In genomic region chr22:44685384-44686056, GRCh38 we compare ENCODE assay signal across 8 cellular contexts. TPM values are rescaled to one million over a fixed set of nuclear protein-coding genes. Genes with fewer than 3 reads are reported as not detected.
A peak's percentile ranks its signal among the peaks of the same experiment; 100 is the strongest.
DNase-seq lines count a peak whose midpoint lies in the region; ATAC-seq and TF ChIP-seq lines count a peak whose summit lies in the region.
"Had no signal": no experiment of that assay in that cellular context is flagged by ENCODE, and none has a peak within 500 bp of the region (broad histone marks: within the 10 kb centered on the region; RNA-seq: fewer than 3 reads in every experiment).

No MANE protein-coding gene starts in this region.

- intact Hi-C loops in body of pancreas (cut with DNase I): no loop called here

- no peak overlapping the region for H3K27ac ChIP-seq in body of pancreas
- peak overlapping the region; percentile 66 for H3K27ac ChIP-seq in mesodermal cell (ENCODE audit: low read depth, low read length, severe bottlenecking)
- H3K27ac ChIP-seq in substantia nigra (ENCODE audit: low read depth, low read length, poor library complexity, severe bottlenecking): no peak overlapping the region
- H3K27ac ChIP-seq: gastrocnemius medialis had no signal

- WGBS in body of pancreas, 2 donors: 47 to 68% methylated on average over 9 of the region's 11 CpGs
- WGBS in mesodermal cell (ENCODE audit: insufficient coverage in 2 of 2), 2 experiments: 68 to 77% methylated on average over 6 to 11 of the region's 11 CpGs

- no peak for TF ChIP-seq POLR2A in body of pancreas (IDR thresholded peaks at IDR 0.05)

- TF ChIP-seq CTCF in body of pancreas (IDR thresholded peaks at IDR 0.05): no peak

- no peak overlapping the region for H3K4me3 ChIP-seq in body of pancreas
- H3K4me3 ChIP-seq in mesodermal cell (ENCODE audit: extremely low read depth, insufficient read depth, low read length, poor library complexity, severe bottlenecking): no peak overlapping the region
- H3K4me3 ChIP-seq: gastrocnemius medialis had no signal

- no peaks in the 10 kb centered on the region for H3K9me3 ChIP-seq in body of pancreas
- H3K9me3 ChIP-seq in mesodermal cell (ENCODE audit: control insufficient read depth, low read length): no peaks in the 10 kb centered on the region
- H3K9me3 ChIP-seq: gastrocnemius medialis had no signal

- H3K4me1 ChIP-seq in body of pancreas: peaks cover 10% of the 10 kb centered on the region
- peaks cover 37% of the 10 kb centered on the region for H3K4me1 ChIP-seq in mesodermal cell (ENCODE audit: control insufficient read depth, insufficient read depth, low read length, poor library complexity, severe bottlenecking)

- H3K36me3 ChIP-seq in body of pancreas (replicated peaks in 1 of 2; ENCODE audit: insufficient read depth in 1 of 2, low read depth in 2 of 2): no peaks in the 10 kb centered on the region
- no peaks in the 10 kb centered on the region for H3K36me3 ChIP-seq in mesodermal cell (ENCODE audit: control insufficient read depth, insufficient read depth, low read length)
- H3K36me3 ChIP-seq: gastrocnemius medialis had no signal

- H3K27me3 ChIP-seq in body of pancreas: no peaks in the 10 kb centered on the region
- H3K27me3 ChIP-seq: gastrocnemius medialis had no signal

- ATAC-seq in GM18868 (IDR thresholded peaks at IDR 0.05; ENCODE audit: unreplicated experiment): peak; percentile 46
- ATAC-seq in body of pancreas: peak; percentile 24

- DNase-seq in HuH-7 (ENCODE audit: low spot score) (peak; percentile 56), UCSD-AML1 (lab: John Stamatoyannopoulos, UW; ENCODE audit: unreplicated experiment) (peak; percentile 68), body of pancreas (peak in 3 of 4 donors; percentile 36 to 60 (median 48)), stromal cell of bone marrow (ENCODE audit: low read depth) (peak; percentile 36), substantia nigra (lab: John Stamatoyannopoulos, UW) (no peak)

RNA-seq across cellular contexts. Expression of gene PRR5, which starts 16.5 kb away (rescaled TPM):
- total RNA-seq in body of pancreas: 10 to 100 TPM; 12.5 to 20.4 TPM
- 20.4 TPM for polyA plus RNA-seq in mesodermal cell (2013, experiment 1 of 2)
- polyA plus RNA-seq in mesodermal cell (2013, experiment 2 of 2): 20.8 TPM

Comparison
In these comparisons a context has a peak if more than half of its experiments do, and no peak if none do; other contexts are left out.
1. DNase-seq: peak in HuH-7 (single experiment), UCSD-AML1 (single experiment), body of pancreas (3 of 4) and stromal cell of bone marrow (single experiment); none in substantia nigra (0 of 49).